In genomic region chr15:28068930-28069329, GRCh38 we compare ENCODE assay signal across 23 cellular contexts. TPM values are rescaled to one million over a fixed set of nuclear protein-coding genes. Genes with fewer than 3 reads are reported as not detected.
"Had no signal": no experiment of that assay in that cellular context is flagged by ENCODE, and none has a peak within 500 bp of the region (broad histone marks: within the 10 kb centered on the region; RNA-seq: fewer than 3 reads in every experiment).

No MANE protein-coding gene starts in this region.

- H3K27me3 ChIP-seq: esophagus muscularis mucosa, gastrocnemius medialis, right lobe of liver, tibial artery, upper lobe of left lung, uterus had no signal

- H3K27ac ChIP-seq: epithelial cell of prostate, esophagus muscularis mucosa, gastrocnemius medialis, heart right ventricle, neutrophil, psoas muscle, right lobe of liver, tibial artery, upper lobe of left lung, uterus had no signal

- H3K4me1 ChIP-seq: esophagus muscularis mucosa, gastrocnemius medialis, heart right ventricle, psoas muscle, tibial artery, upper lobe of left lung, uterus had no signal

- H3K36me3 ChIP-seq: esophagus muscularis mucosa, gastrocnemius medialis, heart right ventricle, neutrophil, right lobe of liver, tibial artery, upper lobe of left lung, uterus had no signal

- DNase-seq: effector memory CD4-positive, alpha-beta T cell; gastrocnemius medialis; heart right ventricle; hypothalamus; islet precursor cell; mammary epithelial cell; mucosa of descending colon; naive thymus-derived CD8-positive, alpha-beta T cell; psoas muscle; retina; right lobe of liver; stimulated activated CD4-positive, alpha-beta T cell treated with anti-CD3 and anti-CD28 coated beads, Interleukin-4, amount 100 ng/mL, for 1 hour; tibial artery; upper lobe of left lung; uterus had no signal

- ATAC-seq: gastrocnemius medialis; heart right ventricle; left lobe of liver; mucosa of descending colon; naive thymus-derived CD8-positive, alpha-beta T cell; psoas muscle; right lobe of liver; stimulated activated memory B cell treated with anti-CD40 and anti-IgM and Interleukin-4, amounts not matched to agents 10 μg/mL and 1 μg/mL and 100 μg/mL, for 72 hours had no signal

- H3K9me3 ChIP-seq: gastrocnemius medialis, neutrophil, right lobe of liver, tibial artery, uterus had no signal

- H3K4me3 ChIP-seq: esophagus muscularis mucosa, gastrocnemius medialis, heart right ventricle, mucosa of descending colon, psoas muscle, right lobe of liver, tibial artery, upper lobe of left lung, uterus had no signal

RNA-seq across cellular contexts. Expression of gene OCA2, which starts 30.2 kb away (rescaled TPM):
- total RNA-seq: fibroblast of villous mesenchyme; mesenteric fat pad; naive thymus-derived CD8-positive, alpha-beta T cell; osteoblast had no signal
- polyA plus RNA-seq: mammary epithelial cell; naive thymus-derived CD8-positive, alpha-beta T cell had no signal
